In genomic region chr2:204635478-204635877, GRCh38 we compare ENCODE assay signal across 26 cellular contexts.
"Had no signal": no experiment of that assay in that cellular context is flagged by ENCODE, and none has a peak within 500 bp of the region (broad histone marks: within the 10 kb centered on the region; RNA-seq: fewer than 3 reads in every experiment).

No MANE protein-coding gene starts in this region.

- H3K27ac ChIP-seq: gastroesophageal sphincter, heart right ventricle, lower lobe of right lung, neutrophil, parathyroid adenoma, right lobe of liver, thoracic aorta, transverse colon, upper lobe of right lung, uterus had no signal

- DNase-seq: effector memory CD4-positive, alpha-beta T cell; glutamatergic neuron; heart right ventricle; hippocampal formation; immature natural killer cell; islet precursor cell; kidney glomerular epithelial cell; left ventricle myocardium superior; lower lobe of right lung; mesenchymal stem cell; mucosa of descending colon; naive B cell; right lobe of liver; small intestine; stimulated activated CD4-positive, alpha-beta T cell treated with anti-CD3 and anti-CD28 coated beads, Interleukin-15, amount 100 ng/mL, for 24 hours; stimulated activated CD4-positive, alpha-beta T cell treated with anti-CD3 and anti-CD28 coated beads, Interleukin-2, amount 100 ng/mL, for 48 hours; stimulated activated naive B cell treated with anti-CD40 and anti-IgM and Interleukin-4, amounts not matched to agents 10 μg/mL and 1 μg/mL and 100 μg/mL, for 72 hours; transverse colon; upper lobe of right lung; uterus had no signal

- H3K36me3 ChIP-seq: gastroesophageal sphincter, heart right ventricle, lower lobe of right lung, neutrophil, right lobe of liver, thoracic aorta, transverse colon, upper lobe of right lung, uterus had no signal

- H3K9ac ChIP-seq: parathyroid adenoma had no signal

- H3K4me3 ChIP-seq: gastroesophageal sphincter, heart right ventricle, lower lobe of right lung, mucosa of descending colon, right lobe of liver, thoracic aorta, transverse colon, upper lobe of right lung, uterus had no signal

- ATAC-seq: gastroesophageal sphincter; heart right ventricle; left ventricle myocardium superior; lower lobe of right lung; mucosa of descending colon; natural killer cell treated with Interleukin-12 subunit alpha and Interleukin-12 subunit beta and Interleukin-15 and Interleukin-18, amount 100 ng/mL, for 72 hours; right lobe of liver; stimulated activated naive B cell treated with anti-CD40 and anti-IgM and Interleukin-4, amounts not matched to agents 10 μg/mL and 1 μg/mL and 100 μg/mL, for 72 hours; upper lobe of right lung had no signal

- H3K9me3 ChIP-seq: gastroesophageal sphincter, lower lobe of right lung, mucosa of descending colon, neutrophil, right lobe of liver, thoracic aorta, transverse colon, upper lobe of right lung, uterus had no signal

- H2AFZ ChIP-seq: parathyroid adenoma had no signal

- FAIRE-seq: colon, small intestine had no signal

- H3K4me1 ChIP-seq: gastroesophageal sphincter, heart right ventricle, lower lobe of right lung, parathyroid adenoma, right lobe of liver, upper lobe of right lung, uterus had no signal

- H3K27me3 ChIP-seq: gastroesophageal sphincter, heart right ventricle, neutrophil, right lobe of liver, transverse colon, upper lobe of right lung, uterus had no signal
